8 cellular contexts compared by ENCODE assay signal in genomic region chr11:65454696-65455456, GRCh38. TPM values are rescaled to one million over a fixed set of nuclear protein-coding genes. Genes with fewer than 3 reads are reported as not detected.
DNase-seq lines count a peak whose midpoint lies in the region; ATAC-seq and TF ChIP-seq lines count a peak whose summit lies in the region.

No MANE protein-coding gene starts in this region.

- H3K4me1 ChIP-seq in spleen, result peaks cover 12 to 43% (median 22%) of the 10 kb centered on the region in 6 donors

- WGBS in spleen, 5 donors, result 2 to 6% (median 3%) methylated on average over 27 to 47 of the region's 47 CpGs

- peak; percentile 51 for DNase-seq in HCEC 1CT
- DNase-seq in NCI-H1105 (lab: John Stamatoyannopoulos, UW), result peak; percentile 82
- peak; percentile 92 for DNase-seq in UCSD-AML1 (lab: John Stamatoyannopoulos, UW; ENCODE audit: unreplicated experiment)
- peak; percentile 72 for DNase-seq in brain microvascular endothelial cell
- DNase-seq in iPS-NIHi11 (ENCODE audit: low spot score), result peak; percentile 100
- DNase-seq in spleen, result peak; percentile 95

- TF ChIP-seq POLR2A in GM10847 (IDR thresholded peaks at IDR 0.05; ENCODE audit: extremely low read depth, insufficient read length), result peak; percentile 85
- TF ChIP-seq POLR2A in spleen (IDR thresholded peaks at IDR 0.05), result peak in 2 of 3 donors; percentile 45 to 66

- H3K4me3 ChIP-seq in brain microvascular endothelial cell (ENCODE audit: low read depth, low read length) (peak overlapping the region; percentile 62), spleen (peak overlapping the region; percentile 14 to 67 (median 44))

- in situ Hi-C loops in brain microvascular endothelial cell (cut with HindIII; ENCODE audit: low pct_ligation_motif_present, low sequenced_read_pairs), result no loop called here

- H3K27me3 ChIP-seq in brain microvascular endothelial cell (replicated peaks) (no peaks in the 10 kb centered on the region), spleen (replicated peaks in 1 of 7) (no peaks in the 10 kb centered on the region)

- peak; percentile 20 for TF ChIP-seq CTCF in brain microvascular endothelial cell (IDR thresholded peaks at IDR 0.05; ENCODE audit: low read depth, low read length, missing control alignments)
- TF ChIP-seq CTCF in spleen (IDR thresholded peaks at IDR 0.05 in 8 of 11, conservative IDR thresholded peaks at IDR 0.05 in 3 of 11), result peak in 3 of 11 experiments; percentile 9 to 27 (median 17)

- H3K36me3 ChIP-seq in brain microvascular endothelial cell (replicated peaks) (no peaks in the 10 kb centered on the region), spleen (no peaks in the 10 kb centered on the region)

- no peak for ATAC-seq in HG03159 (IDR thresholded peaks at IDR 0.05; ENCODE audit: unreplicated experiment)

- peaks cover 0 to 4% (median 0%) of the 10 kb centered on the region in 8 donors for H3K9me3 ChIP-seq in spleen

- peak overlapping the region; percentile 81 for H3K27ac ChIP-seq in brain microvascular endothelial cell
- H3K27ac ChIP-seq in spleen, result peak overlapping the region; percentile 74 to 89 (median 86)

- intact Hi-C loops in spleen (cut with DNase I; ENCODE audit: low total_unique reads), result no loop called here

RNA-seq across cellular contexts. Expression of gene NEAT1, which starts 32.3 kb away (rescaled TPM):
- total RNA-seq in spleen, result 1,000 to 10,000 TPM in 2 of 7 donors, 100 to 1,000 TPM in 5; 266 to 1,804 (median 799) TPM
- polyA plus RNA-seq in spleen, result 1,000 to 10,000 TPM in 2 of 3 donors, 100 to 1,000 TPM in 1; 526 to 1,090 (median 1,018) TPM

RNA-seq across cellular contexts. Expression of gene MALAT1, which starts 44.0 kb away (rescaled TPM):
- over 10,000 TPM; 10,088 to 24,490 (median 13,598) TPM for total RNA-seq in spleen
- 100 to 1,000 TPM; 111 to 793 (median 171) TPM for polyA plus RNA-seq in spleen
